9 cellular contexts compared by ENCODE assay signal in the genomic region with DNA sequence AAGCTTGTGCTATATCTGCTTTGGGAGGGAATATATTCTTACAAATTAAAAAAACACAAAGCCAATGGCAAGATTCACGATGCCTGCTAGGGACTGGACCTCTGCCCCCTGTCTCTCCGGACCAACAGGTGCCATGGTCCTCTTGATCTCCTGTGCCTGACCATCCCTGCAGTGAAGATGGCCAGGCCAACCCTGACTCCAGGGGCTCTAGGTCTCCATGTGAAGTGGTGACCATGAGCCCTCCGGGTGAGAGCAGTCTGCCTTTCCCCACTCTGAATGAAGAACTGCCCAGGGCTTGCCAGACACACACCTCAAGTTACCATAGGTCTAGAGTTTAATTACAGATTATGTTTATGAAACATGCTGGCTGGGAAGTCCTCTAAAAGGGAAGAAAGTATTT. TPM values are rescaled to one million over a fixed set of nuclear protein-coding genes. Genes with fewer than 3 reads are reported as not detected.
A peak's percentile ranks its signal among the peaks of the same experiment; 100 is the strongest.
DNase-seq lines count a peak whose midpoint lies in the region; ATAC-seq, FAIRE-seq and TF ChIP-seq lines count a peak whose summit lies in the region.
"Had no signal": no experiment of that assay in that cellular context is flagged by ENCODE, and none has a peak within 500 bp of the region (broad histone marks: within the 10 kb centered on the region; RNA-seq: fewer than 3 reads in every experiment).

No MANE protein-coding gene starts in this region.

- H3K79me2 ChIP-seq in H9 (ENCODE audit: insufficient read depth, low read length): no peaks in the 10 kb centered on the region

- H3K36me3 Mint-ChIP-seq in H9 (ENCODE audit: insufficient read depth in 1 of 3, low read depth in 3 of 3): no peaks in the 10 kb centered on the region

- H3K9me3 Mint-ChIP-seq in H9: no peaks in the 10 kb centered on the region

- H3K4me1 ChIP-seq in RWPE2 (ENCODE audit: insufficient read depth, poor library complexity, severe bottlenecking): peaks cover 10% of the 10 kb centered on the region
- peaks cover 43 to 94% (median 76%) of the 10 kb centered on the region in 6 donors for H3K4me1 ChIP-seq in spleen
- H3K4me1 ChIP-seq in H9 (ENCODE audit: insufficient read depth, low read length): peaks cover 8% of the 10 kb centered on the region

- H4K5ac ChIP-seq in H9 (ENCODE audit: insufficient read length, low read depth, low read length): no peak overlapping the region

- no peak overlapping the region for H3K9ac ChIP-seq in H9 (ENCODE audit: extremely low read depth, insufficient read length, low read length)

- H3K27me3 ChIP-seq in RWPE2 (ENCODE audit: insufficient read depth, poor library complexity, severe bottlenecking) (no peaks in the 10 kb centered on the region), spleen (replicated peaks in 1 of 7) (no peaks in the 10 kb centered on the region), H9 (ENCODE audit: insufficient read depth, low read length) (no peaks in the 10 kb centered on the region)

- H2BK12ac ChIP-seq in H9 (ENCODE audit: insufficient read length, low read depth, low read length): no peak overlapping the region

- DNase-seq in GM12892 (ENCODE audit: insufficient read length) (no peak), RWPE2 (ENCODE audit: low spot score) (no peak), epithelial cell of prostate (ENCODE audit: low read depth, low spot score) (no peak), spleen (peak; percentile 77), H9 (no peak)
- no peak for DNase-seq in activated effector memory CD4-positive, alpha-beta T cell treated with Interleukin-2 at 50 U/mL for 16 hours
- DNase-seq: stimulated activated CD4-positive, alpha-beta T cell treated with anti-CD3 and anti-CD28 coated beads, Interleukin-4, amount 100 ng/mL, for 1 hour had no signal

- H3K23ac ChIP-seq in H9 (ENCODE audit: insufficient read length, low read depth, low read length): no peak overlapping the region

- H3K79me1 ChIP-seq in H9 (ENCODE audit: insufficient read depth, low read depth, low read length, poor library complexity, severe bottlenecking): no peaks in the 10 kb centered on the region

- TF ChIP-seq CTCF in RWPE2 (IDR thresholded peaks at IDR 0.05; ENCODE audit: poor library complexity, severe bottlenecking) (no peak), spleen (IDR thresholded peaks at IDR 0.05 in 8 of 11, conservative IDR thresholded peaks at IDR 0.05 in 3 of 11) (no peak), H9 (conservative IDR thresholded peaks at IDR 0.05) (no peak)

- H2BK15ac ChIP-seq in H9 (ENCODE audit: low read depth, low read length): no peak overlapping the region

- H3K4me3 Mint-ChIP-seq in H9: no peak overlapping the region

- no peak overlapping the region for H2BK20ac ChIP-seq in H9 (ENCODE audit: low read depth, low read length, poor library complexity, severe bottlenecking)

- peak; percentile 17; the same call in 1 of the 2 replicates for TF ChIP-seq POLR2A in GM12892 (IDR thresholded peaks at IDR 0.05; ENCODE audit: low read depth, low read length)
- no peak for TF ChIP-seq POLR2A in spleen (IDR thresholded peaks at IDR 0.05)

- H3T11ph ChIP-seq in H9 (ENCODE audit: low read length): no peak overlapping the region

- H3K4ac ChIP-seq in H9 (ENCODE audit: low read depth, low read length): no peak overlapping the region

- no peaks in the 10 kb centered on the region for H3K27me3 Mint-ChIP-seq in H9 (ENCODE audit: low read depth)

- peaks cover 12 to 13% of the 10 kb centered on the region in 2 experiments for H3K4me1 Mint-ChIP-seq in H9

- no peak overlapping the region for H2BK120ac ChIP-seq in H9 (ENCODE audit: low read depth, low read length, poor library complexity, severe bottlenecking)

- intact Hi-C loops in spleen (cut with DNase I; ENCODE audit: low total_unique reads): loop anchor here (2.0 kb wide), 1 partner anchor 23 kb away; no protein-coding TSS in a partner anchor

- H3K27ac ChIP-seq in RWPE2 (ENCODE audit: poor library complexity, severe bottlenecking) (peak overlapping the region; percentile 94), epithelial cell of prostate (peak overlapping the region; percentile 78), spleen (peak overlapping the region; percentile 86 to 94 (median 91)), H9 (ENCODE audit: insufficient read length, low read depth, low read length) (no peak overlapping the region)

- no peak for FAIRE-seq in GM12892 (lab: Jason Lieb, UNC)

- H4K8ac ChIP-seq in H9 (replicated peaks; ENCODE audit: insufficient read length, low read depth, low read length): no peak overlapping the region

- 9 to 40% (median 20%) methylated on average over 3 of the region's 3 CpGs for WGBS in spleen, 5 donors
- WGBS in H9 (ENCODE audit: extremely low coverage, insufficient read length, low lambda C conversion rate): no CpG with 5 or more reads among the region's 3 CpGs

- no peak overlapping the region for H3K27ac Mint-ChIP-seq in H9

- H4K20me1 ChIP-seq in H9 (ENCODE audit: control insufficient read depth, insufficient read depth, insufficient read length): no peaks in the 10 kb centered on the region

- no peak overlapping the region for H4K91ac ChIP-seq in H9 (ENCODE audit: insufficient read length, low read depth, low read length)

- H3K9me3 ChIP-seq in RWPE2 (ENCODE audit: severe bottlenecking) (no peaks in the 10 kb centered on the region), spleen (no peaks in the 10 kb centered on the region), H9 (ENCODE audit: control insufficient read depth, low read depth, low read length) (no peaks in the 10 kb centered on the region)

- no peaks in the 10 kb centered on the region for H3K23me2 ChIP-seq in H9 (ENCODE audit: insufficient read length, low read depth, low read length, poor library complexity, severe bottlenecking)

- no peak overlapping the region for H2AK5ac ChIP-seq in H9 (ENCODE audit: insufficient read length, low read length)

- no peak overlapping the region for H2AFZ ChIP-seq in H9 (ENCODE audit: low read length)

- H3K36me3 ChIP-seq in RWPE2 (ENCODE audit: low read depth): no peaks in the 10 kb centered on the region
- peaks cover 0 to 17% (median 0%) of the 10 kb centered on the region in 6 donors for H3K36me3 ChIP-seq in spleen

- H3K4me2 ChIP-seq in H9 (ENCODE audit: insufficient read depth, insufficient read length, low read length): no peak overlapping the region

- H2BK5ac ChIP-seq in H9 (ENCODE audit: insufficient read length, low read length): no peak overlapping the region

- no peak overlapping the region for H3K4me3 ChIP-seq in RWPE2 (ENCODE audit: severe bottlenecking)
- peak overlapping the region; percentile 59 to 94 (median 74) for H3K4me3 ChIP-seq in spleen

- H3K14ac ChIP-seq in H9 (ENCODE audit: insufficient read depth, low read length): no peak overlapping the region; the same call in 1 of the 2 replicates

- ATAC-seq in RWPE2 (ENCODE audit: low read depth) (no peak), HG03097 (IDR thresholded peaks at IDR 0.05; ENCODE audit: low FRiP score, unreplicated experiment) (no peak)

- H3K56ac ChIP-seq in H9 (ENCODE audit: insufficient read length, low read depth, low read length): no peak overlapping the region

- no peak overlapping the region for H3K18ac ChIP-seq in H9 (ENCODE audit: insufficient read length, low read depth, low read length)

RNA-seq across cellular contexts. Expression of a gene that starts 1.5 kb away (rescaled TPM):
- 970 TPM for polyA plus RNA-seq in GM12892 (2012; ENCODE audit: missing spikeins)
- 100 to 1,000 TPM; 537 to 956 (median 706) TPM for total RNA-seq in spleen
- 1,000 to 10,000 TPM in 1 of 3 donors, 100 to 1,000 TPM in 2; 835 to 1,063 (median 908) TPM for polyA plus RNA-seq in spleen
- total RNA-seq in H9 (2021): 0.29 and 0.44 TPM in 2 replicates

RNA-seq across cellular contexts. Expression of a gene that starts 12.9 kb away (rescaled TPM):
- polyA plus RNA-seq in GM12892 (2012; ENCODE audit: missing spikeins): not detected
- total RNA-seq in spleen (1 to 10 TPM in 1 of 7 donors, under 1 TPM in 2, not detected in 4; 0.37 to 2.6 (median 0.51) TPM), H9 (2021) (not detected in 2 replicates)
- polyA plus RNA-seq in spleen: not detected
- total RNA-seq: T-helper 1 cell treated with Interleukin-12 subunit alpha and Interleukin-12 subunit beta and Interleukin-4 antibody, amounts not matched to agents 30 ng/mL and 1 ng/mL, for 36 hours had no signal

RNA-seq across cellular contexts. Expression of a gene that starts 21.6 kb away (rescaled TPM):
- 0.91 TPM for polyA plus RNA-seq in GM12892 (2012; ENCODE audit: missing spikeins)
- total RNA-seq in spleen (1 to 10 TPM; 3.5 to 6.4 (median 4.3) TPM), H9 (2021) (not detected in 2 replicates)
- 1 to 10 TPM; 1.3 to 2.0 (median 1.6) TPM for polyA plus RNA-seq in spleen

Comparison
In these comparisons a context has a peak if more than half of its experiments do, and no peak if none do; other contexts are left out.
1. RNA of a gene that starts 1.5 kb away (total RNA-seq): 537 to 956 TPM in spleen; 0.29 to 0.44 TPM in H9; every median in the first group is over 100 times any median in the second.